ENCODE assay signal across 14 cellular contexts in genomic region chrX:1207496-1208025, GRCh38. TPM values are rescaled to one million over a fixed set of nuclear protein-coding genes. Genes with fewer than 3 reads are reported as not detected.
DNase-seq lines count a peak whose midpoint lies in the region; TF ChIP-seq lines count a peak whose summit lies in the region.
"Had no signal": no experiment of that assay in that cellular context is flagged by ENCODE, and none has a peak within 500 bp of the region (broad histone marks: within the 10 kb centered on the region; RNA-seq: fewer than 3 reads in every experiment).

No MANE protein-coding gene starts in this region.

- intact Hi-C loops in stomach (cut with DNase I; ENCODE audit: low total_unique reads), result no loop called here
- intact Hi-C loops in cardiac septum (cut with DNase I), result no loop called here

- H3K4ac ChIP-seq in mesendoderm (ENCODE audit: low read depth, low read length), result peak overlapping the region; percentile 16

- no peak for TF ChIP-seq CTCF in stomach (IDR thresholded peaks at IDR 0.05)

- H3K9me3 ChIP-seq in SJCRH30 (replicated peaks), result no peaks in the 10 kb centered on the region
- H3K9me3 ChIP-seq in stomach, result no peaks in the 10 kb centered on the region

- H3K36me3 ChIP-seq in SJCRH30 (no peaks in the 10 kb centered on the region), mesendoderm (ENCODE audit: control insufficient read depth, insufficient read depth, low read length) (no peaks in the 10 kb centered on the region), stomach (no peaks in the 10 kb centered on the region)
- H3K36me3 ChIP-seq: cardiac muscle cell, WERI-Rb-1 had no signal

- no peaks in the 10 kb centered on the region for H3K27me3 ChIP-seq in SJCRH30
- H3K27me3 ChIP-seq in mesendoderm (ENCODE audit: insufficient read depth, low read length, poor library complexity), result no peaks in the 10 kb centered on the region
- H3K27me3 ChIP-seq in stomach, result no peaks in the 10 kb centered on the region
- H3K27me3 ChIP-seq: cardiac muscle cell had no signal

- H3K4me1 ChIP-seq in SJCRH30 (peaks cover 15% of the 10 kb centered on the region), mesendoderm (ENCODE audit: control insufficient read depth, low read depth, low read length) (no peaks in the 10 kb centered on the region), stomach (peaks cover 7 to 20% (median 16%) of the 10 kb centered on the region in 4 donors)

- H3K4me3 ChIP-seq in SJCRH30, result no peak overlapping the region
- no peak overlapping the region for H3K4me3 ChIP-seq in mesendoderm (ENCODE audit: low read length)
- H3K4me3 ChIP-seq in stomach, result no peak overlapping the region
- H3K4me3 ChIP-seq: cardiac muscle cell had no signal

- no peak overlapping the region for H2BK15ac ChIP-seq in mesendoderm (replicated peaks; ENCODE audit: low read depth)

- TF ChIP-seq EP300 in stomach (IDR thresholded peaks at IDR 0.05), result no peak

- H4K8ac ChIP-seq in mesendoderm (ENCODE audit: low read depth, low read length), result no peak overlapping the region

- H3K56ac ChIP-seq in mesendoderm (ENCODE audit: low read length), result no peak overlapping the region

- no peak overlapping the region for H3K23ac ChIP-seq in mesendoderm (ENCODE audit: low read length)

- no peak overlapping the region for H3K9ac ChIP-seq in mesendoderm (ENCODE audit: low read length)

- no peak overlapping the region for H2BK5ac ChIP-seq in mesendoderm (ENCODE audit: low read length)

- H4K5ac ChIP-seq in mesendoderm (ENCODE audit: low read length), result no peak overlapping the region

- H2BK120ac ChIP-seq in mesendoderm (ENCODE audit: low read depth, low read length), result no peak overlapping the region

- WGBS in mesendoderm (ENCODE audit: extremely low coverage, insufficient coverage, low lambda C conversion rate), result no CpG with 5 or more reads among the region's 15 CpGs
- WGBS in stomach, 5 donors, result 54 to 62% (median 59%) methylated on average over 15 of the region's 15 CpGs

- no peak overlapping the region for H2AK5ac ChIP-seq in mesendoderm (ENCODE audit: low read length)

- no peak overlapping the region for H3K18ac ChIP-seq in mesendoderm (ENCODE audit: low read length)

- no peaks in the 10 kb centered on the region for H3K79me2 ChIP-seq in mesendoderm (ENCODE audit: control insufficient read depth, insufficient read depth, low read length)

- no peak for TF ChIP-seq POLR2A in stomach (IDR thresholded peaks at IDR 0.05)

- DNase-seq in stimulated activated CD4-positive, alpha-beta T cell treated with anti-CD3 and anti-CD28 coated beads, Interleukin-15, amount 100 ng/mL, for 24 hours, result peak; percentile 7
- DNase-seq in stimulated activated CD4-positive, alpha-beta T cell treated with anti-CD3 and anti-CD28 coated beads, Interleukin-2, amount 100 ng/mL, for 24 hours, result no peak
- DNase-seq in SJCRH30 (no peak), mesendoderm (no peak), globus pallidus (ENCODE audit: low spot score) (no peak), stomach (no peak), SHP77 (lab: John Stamatoyannopoulos, UW) (no peak), cardiac septum (ENCODE audit: low spot score) (no peak)
- DNase-seq: foreskin melanocyte; NK-92 treated with Interleukin-12 subunit alpha and Interleukin-12 subunit beta, amount 100 ng/mL, for 24 hours; WERI-Rb-1 had no signal

- no peaks in the 10 kb centered on the region for H3K79me1 ChIP-seq in mesendoderm (ENCODE audit: low read length)

- no peak overlapping the region for H3K4me2 ChIP-seq in mesendoderm (ENCODE audit: low read length)

- peak overlapping the region; percentile 39 for H3K27ac ChIP-seq in SJCRH30
- no peak overlapping the region for H3K27ac ChIP-seq in mesendoderm (ENCODE audit: low read depth, low read length)
- H3K27ac ChIP-seq in stomach, result no peak overlapping the region
- H3K27ac ChIP-seq: cardiac muscle cell, WERI-Rb-1 had no signal

RNA-seq across cellular contexts. Expression of gene CRLF2, which starts 4.9 kb away (rescaled TPM):
- 0.08 and 0.26 TPM in 2 replicates for total RNA-seq in SJCRH30 (2014; rRNA removed; shearing (Covaris generic))
- 0.04 TPM for polyA plus RNA-seq in mesendoderm (2013, experiment 1 of 2)
- 0.06 TPM for polyA plus RNA-seq in mesendoderm (2013, experiment 2 of 2)
- total RNA-seq in stomach, result not detected
- not detected for polyA plus RNA-seq in stomach
- not detected for total RNA-seq in cardiac septum
- total RNA-seq: cardiac muscle cell, lung microvascular endothelial cell had no signal
- polyA plus RNA-seq: BJ, cardiac muscle cell had no signal
